In genomic region chr4:15658136-15658535, GRCh38 we compare ENCODE assay signal across 15 cellular contexts. TPM values are rescaled to one million over a fixed set of nuclear protein-coding genes. Genes with fewer than 3 reads are reported as not detected.
DNase-seq lines count a peak whose midpoint lies in the region; ATAC-seq and TF ChIP-seq lines count a peak whose summit lies in the region.
"Had no signal": no experiment of that assay in that cellular context is flagged by ENCODE, and none has a peak within 500 bp of the region (broad histone marks: within the 10 kb centered on the region; RNA-seq: fewer than 3 reads in every experiment).

No MANE protein-coding gene starts in this region.

- H3K27me3 Mint-ChIP-seq in GM23338 (ENCODE audit: insufficient read depth, low read depth, poor library complexity) = peaks cover 19% of the 10 kb centered on the region

- no peak overlapping the region for H3K4me3 Mint-ChIP-seq in GM23338
- H3K4me3 Mint-ChIP-seq: HFFc6 had no signal

- H3K9me2 ChIP-seq in GM23338 (ENCODE audit: insufficient read depth) = no peaks in the 10 kb centered on the region

- no peak overlapping the region; the same call in 1 of the 2 replicates for H3K27ac Mint-ChIP-seq in GM23338

- no peaks in the 10 kb centered on the region for H3F3A ChIP-seq in GM23338 (replicated peaks; ENCODE audit: low read depth)

- peaks cover 12% of the 10 kb centered on the region for H3K79me2 ChIP-seq in GM23338 (replicated peaks; ENCODE audit: insufficient read depth)

- DNase-seq in GM23338 (ENCODE audit: low spot score) = no peak
- DNase-seq in RWPE2 (ENCODE audit: low spot score) = no peak
- DNase-seq in epithelial cell of prostate (ENCODE audit: low read depth, low spot score) = no peak
- DNase-seq in spleen = no peak
- no peak for DNase-seq in NCI-H526 (lab: John Stamatoyannopoulos, UW)
- no peak for DNase-seq in ACHN
- no peak for DNase-seq in stimulated activated CD4-positive, alpha-beta T cell treated with anti-CD3 and anti-CD28 coated beads, Interleukin-4, amount 100 ng/mL, for 4 hours
- DNase-seq: DMS 273 treated with DMSO at 0.1 percent for 48 hours, HFFc6, NCI-H1436, NCI-H2081 treated with DMSO at 0.1 percent for 48 hours, NCI-H2227 treated with DMSO at 0.1 percent for 48 hours, NCI-H526 treated with DMSO at 0.1 percent for 48 hours, PC-3 had no signal

- TF ChIP-seq POLR2A in spleen (IDR thresholded peaks at IDR 0.05) = no peak

- H2AFZ ChIP-seq in GM23338 = no peak overlapping the region

- H3K36me3 ChIP-seq in GM23338 (ENCODE audit: insufficient read depth) (peaks cover 7% of the 10 kb centered on the region; the same call in 1 of the 2 replicates), RWPE2 (ENCODE audit: low read depth) (peaks cover 28% of the 10 kb centered on the region), spleen (no peaks in the 10 kb centered on the region)

- H3K36me3 Mint-ChIP-seq in GM23338 (ENCODE audit: low read depth) = peaks cover 3% of the 10 kb centered on the region; the same call in 2 of the 3 replicates

- no peaks in the 10 kb centered on the region for H3K9me3 Mint-ChIP-seq in GM23338
- H3K9me3 Mint-ChIP-seq: HFFc6 had no signal

- H3K4me3 ChIP-seq in GM23338 (no peak overlapping the region), RWPE2 (ENCODE audit: severe bottlenecking) (no peak overlapping the region), spleen (peak overlapping the region in 4 of 8 donors; percentile 7 to 92 (median 24))

- intact Hi-C loops in spleen (cut with DNase I; ENCODE audit: low total_unique reads) = loop anchor here (10.0 kb wide), 2 partner anchors 423 to 653 kb away; partner anchors contain the start of gene CPEB2

- H3K27me3 ChIP-seq in GM23338 (ENCODE audit: insufficient read depth) (no peaks in the 10 kb centered on the region), RWPE2 (ENCODE audit: insufficient read depth, poor library complexity, severe bottlenecking) (no peaks in the 10 kb centered on the region), spleen (replicated peaks in 1 of 7) (no peaks in the 10 kb centered on the region)

- H3K4me2 ChIP-seq in GM23338 = no peak overlapping the region

- H3K4me1 ChIP-seq in GM23338 (ENCODE audit: insufficient read depth) (peaks cover 8% of the 10 kb centered on the region; the same call in 1 of the 2 replicates), RWPE2 (ENCODE audit: insufficient read depth, poor library complexity, severe bottlenecking) (peaks cover 16% of the 10 kb centered on the region), spleen (peaks cover 8 to 64% (median 20%) of the 10 kb centered on the region in 6 donors)

- 57 to 89% (median 67%) methylated on average over 2 of the region's 2 CpGs for WGBS in spleen, 5 donors

- TF ChIP-seq CTCF in GM23338 (conservative IDR thresholded peaks at IDR 0.05; ENCODE audit: low read depth in 2 of 2) (no peak), RWPE2 (IDR thresholded peaks at IDR 0.05; ENCODE audit: poor library complexity, severe bottlenecking) (no peak), spleen (IDR thresholded peaks at IDR 0.05 in 8 of 11, conservative IDR thresholded peaks at IDR 0.05 in 3 of 11) (no peak)

- no peaks in the 10 kb centered on the region for H4K20me1 ChIP-seq in GM23338 (replicated peaks; ENCODE audit: insufficient read depth)

- in situ Hi-C loops in ACHN (cut with HindIII; ENCODE audit: low pct_ligation_motif_present, low pct_unique_long_range_greater_than_20kb, low sequenced_read_pairs) = no loop called here

- H3K9me3 ChIP-seq in RWPE2 (ENCODE audit: severe bottlenecking) (no peaks in the 10 kb centered on the region), spleen (no peaks in the 10 kb centered on the region)

- H3K27ac ChIP-seq in GM23338 (ENCODE audit: low read depth) = peak overlapping the region; percentile 21; the same call in 1 of the 2 replicates
- H3K27ac ChIP-seq in RWPE2 (ENCODE audit: poor library complexity, severe bottlenecking) = peak overlapping the region; percentile 76
- peak overlapping the region; percentile 91 for H3K27ac ChIP-seq in epithelial cell of prostate
- H3K27ac ChIP-seq in spleen = peak overlapping the region in 7 of 8 donors; percentile 68 to 99 (median 99)

- ATAC-seq in GM23338 (no peak), RWPE2 (ENCODE audit: low read depth) (no peak)
- ATAC-seq: PC-3 had no signal

- H3K4me1 Mint-ChIP-seq in GM23338 = peaks cover 25% of the 10 kb centered on the region

TF ChIP-seq in GM23338, 12 proteins besides CTCF, POLR2A, EP300 and RAD21 (continues in another document):
- TF ChIP-seq NANOG (IDR thresholded peaks at IDR 0.05; ENCODE audit: borderline replicate concordance) (no peak), REST (IDR thresholded peaks at IDR 0.05; ENCODE audit: unreplicated experiment) (no peak), ZNF114 (CRISPR knock-in tag; IDR thresholded peaks at IDR 0.05) (no peak), ETS1 (IDR thresholded peaks at IDR 0.05) (no peak), CREB1 (CRISPR knock-in tag; IDR thresholded peaks at IDR 0.05; ENCODE audit: low read depth) (no peak), JUNB (IDR thresholded peaks at IDR 0.05; ENCODE audit: unreplicated experiment) (no peak), POLR2AphosphoS5 (IDR thresholded peaks at IDR 0.05; ENCODE audit: low read depth) (no peak), STAT1 (IDR thresholded peaks at IDR 0.05; ENCODE audit: unreplicated experiment) (no peak), EZH2 (IDR thresholded peaks at IDR 0.05; ENCODE audit: low read depth, unreplicated experiment) (no peak)

RNA-seq across cellular contexts. Expression of gene FBXL5, which starts 3.0 kb away (rescaled TPM):
- 74.7 and 81.9 TPM in 2 replicates for total RNA-seq in GM23338 (2014; rRNA removed; shearing (Covaris generic))
- 55.7 and 58.7 TPM in 2 replicates for polyA plus RNA-seq in GM23338 (2016; fragmentation: Nextera tagmentation; extraction: Ambion mirVana)
- total RNA-seq in spleen = 100 to 1,000 TPM in 5 of 7 donors, 10 to 100 TPM in 2; 98.2 to 210 (median 141) TPM
- 10 to 100 TPM; 33.8 to 54.1 (median 33.9) TPM for polyA plus RNA-seq in spleen

RNA-seq across cellular contexts. Expression of gene FAM200B, which starts 23.5 kb away (rescaled TPM):
- 34.4 and 47.7 TPM in 2 replicates for total RNA-seq in GM23338 (2014; rRNA removed; shearing (Covaris generic))
- polyA plus RNA-seq in GM23338 (2016; fragmentation: Nextera tagmentation; extraction: Ambion mirVana) = 77.4 and 88.0 TPM in 2 replicates
- 10 to 100 TPM; 17.4 to 42.0 (median 27.9) TPM for total RNA-seq in spleen
- 10 to 100 TPM; 28.0 to 39.8 (median 38.6) TPM for polyA plus RNA-seq in spleen

RNA-seq across cellular contexts. Expression of gene BST1, which starts 44.7 kb away (rescaled TPM):
- total RNA-seq in GM23338 (2014; rRNA removed; shearing (Covaris generic)) = 1.4 and 1.8 TPM in 2 replicates
- polyA plus RNA-seq in GM23338 (2016; fragmentation: Nextera tagmentation; extraction: Ambion mirVana) (0.99 and 1.3 TPM in 2 replicates), spleen (1 to 10 TPM; 3.8 to 5.9 (median 4.8) TPM)
- total RNA-seq in spleen = 10 to 100 TPM; 12.3 to 54.3 (median 25.1) TPM
- total RNA-seq: HT-29 had no signal

Comparison
In these comparisons a context has a peak if more than half of its experiments do, and no peak if none do; other contexts are left out.
1. H3K27ac ChIP-seq: peak in every context shown above with its lines; median percentile 99 in spleen; 91 in epithelial cell of prostate; 76 in RWPE2; 21 in GM23338.